Comparison of ENCODE assay signal across 2 cellular contexts in genomic region chr15:81516012-81516411, GRCh38.
TF ChIP-seq lines count a peak whose summit lies in the region.

No MANE protein-coding gene starts in this region.

TF ChIP-seq in IMR-90, 13 proteins besides CTCF, POLR2A, EP300 and RAD21:
- peak; percentile 99 for TF ChIP-seq MAFK (IDR thresholded peaks at IDR 0.05; ENCODE audit: low read depth, low read length)
- no peak for TF ChIP-seq USF2 (IDR thresholded peaks at IDR 0.05; ENCODE audit: low read depth, low read length)

TF ChIP-seq in GM12891, 5 proteins besides CTCF, POLR2A, EP300 and RAD21:
- no peak for TF ChIP-seq POLR2AphosphoS5 (IDR thresholded peaks at IDR 0.05; ENCODE audit: low read depth, low read length)
- no peak for TF ChIP-seq SPI1 (IDR thresholded peaks at IDR 0.05; ENCODE audit: low read depth, low read length)
- no peak for TF ChIP-seq TAF1 (IDR thresholded peaks at IDR 0.05; ENCODE audit: low read depth, low read length)
- no peak for TF ChIP-seq PAX5 (IDR thresholded peaks at IDR 0.05; ENCODE audit: insufficient read depth, low read length, severe bottlenecking)
- TF ChIP-seq POU2F2 (IDR thresholded peaks at IDR 0.05; ENCODE audit: low read depth, low read length) = no peak
